8 cellular contexts compared by ENCODE assay signal in the genomic region with DNA sequence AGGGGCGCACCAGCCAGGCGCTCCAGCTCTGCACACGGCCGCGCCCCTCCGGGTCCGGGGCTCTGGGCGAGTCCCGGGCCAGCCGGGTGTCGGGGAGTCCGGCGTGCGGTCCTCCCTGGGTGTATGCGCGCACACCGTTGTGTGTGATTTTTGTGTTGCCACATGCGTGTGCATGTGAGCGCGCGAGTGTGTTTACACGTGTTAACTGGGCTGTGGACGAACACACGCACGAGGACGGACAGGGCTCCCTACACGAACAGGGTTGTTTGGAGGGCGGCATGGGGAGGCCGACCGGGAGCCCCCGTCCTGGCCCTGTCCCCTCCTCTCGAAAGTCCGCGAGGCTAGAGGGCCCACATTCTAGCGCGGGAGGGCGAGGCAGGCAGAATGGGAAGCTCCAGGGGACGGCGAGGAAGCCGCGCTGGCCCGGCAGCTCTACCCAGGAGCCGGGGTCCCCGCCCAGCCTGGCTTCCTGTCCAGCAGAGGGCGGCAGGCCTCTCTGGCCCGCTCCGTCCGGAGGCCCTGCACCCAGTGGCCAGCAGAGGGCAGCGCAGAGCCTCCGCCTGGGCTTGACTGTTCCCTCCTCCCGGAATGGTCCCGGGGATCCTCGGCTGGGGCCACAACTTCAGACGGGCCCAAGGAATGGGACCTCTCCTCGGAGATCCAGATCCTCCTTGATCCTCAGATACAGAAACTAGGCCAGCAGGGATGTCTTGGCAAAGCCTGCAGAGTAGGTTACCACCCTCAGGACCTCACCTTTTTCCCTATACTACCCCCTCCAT. TPM values are rescaled to one million over a fixed set of nuclear protein-coding genes. Genes with fewer than 3 reads are reported as not detected.
A peak's percentile ranks its signal among the peaks of the same experiment; 100 is the strongest.
DNase-seq lines count a peak whose midpoint lies in the region; ATAC-seq and TF ChIP-seq lines count a peak whose summit lies in the region.

No MANE protein-coding gene starts in this region.

- no peak overlapping the region for H3K27ac ChIP-seq in ACC112 (ENCODE audit: low read depth, low read length)
- no peak overlapping the region for H3K27ac ChIP-seq in esophagus (ENCODE audit: low read depth in 2 of 2, low read length in 1 of 2)
- H3K27ac ChIP-seq in mucosa of rectum (ENCODE audit: low read depth in 2 of 2, low read length in 2 of 2) = no peak overlapping the region

- H3K4me1 ChIP-seq in ACC112 (ENCODE audit: control insufficient read depth, insufficient read depth, low read length, unreplicated experiment) (no peaks in the 10 kb centered on the region), esophagus (ENCODE audit: control insufficient read depth in 2 of 2, insufficient read depth in 2 of 2, low read length in 1 of 2) (peaks cover 3 to 4% of the 10 kb centered on the region in 2 donors), mucosa of rectum (ENCODE audit: control insufficient read depth in 2 of 2, insufficient read depth in 2 of 2, low read length in 2 of 2) (peaks cover 8 to 15% of the 10 kb centered on the region in 2 donors)

- no peak overlapping the region for H2AFZ ChIP-seq in ACC112 (ENCODE audit: low read length, unreplicated experiment)

- no peaks in the 10 kb centered on the region for H3K36me3 ChIP-seq in ACC112 (ENCODE audit: insufficient read depth, low read length)
- no peaks in the 10 kb centered on the region for H3K36me3 ChIP-seq in esophagus (ENCODE audit: control insufficient read depth in 2 of 2, insufficient read depth in 2 of 2, low read length in 1 of 2)
- H3K36me3 ChIP-seq in mucosa of rectum (ENCODE audit: control insufficient read depth in 2 of 2, insufficient read depth in 2 of 2, low read length in 2 of 2) = no peaks in the 10 kb centered on the region

- H3K27me3 ChIP-seq in ACC112 (ENCODE audit: insufficient read depth, low read length) = peaks cover 82% of the 10 kb centered on the region
- H3K27me3 ChIP-seq in esophagus (ENCODE audit: control insufficient read depth in 1 of 2, insufficient read depth in 2 of 2, low read length in 2 of 2) = peaks cover 0 to 12% of the 10 kb centered on the region in 2 donors
- H3K27me3 ChIP-seq in mucosa of rectum (ENCODE audit: control insufficient read depth in 2 of 2, insufficient read depth in 2 of 2, low read length in 2 of 2) = peaks cover 30 to 45% of the 10 kb centered on the region in 2 donors

- H3K79me2 ChIP-seq in ACC112 (ENCODE audit: control insufficient read depth, insufficient read depth, low read length, unreplicated experiment) = no peaks in the 10 kb centered on the region

- H3K9me3 ChIP-seq in esophagus (ENCODE audit: control insufficient read depth in 2 of 2, insufficient read depth in 1 of 2, low read depth in 1 of 2, low read length in 1 of 2) (no peaks in the 10 kb centered on the region), mucosa of rectum (ENCODE audit: control insufficient read depth in 2 of 2, low read length in 2 of 2) (no peaks in the 10 kb centered on the region)

- WGBS in esophagus, 2 donors = 0 to 1% methylated on average over 51 to 55 of the region's 55 CpGs

- no peak for TF ChIP-seq POLR2A in GM18505 (IDR thresholded peaks at IDR 0.05; ENCODE audit: borderline replicate concordance, extremely low read depth, insufficient read depth, insufficient read length)

- H3K4me3 ChIP-seq in ACC112 (ENCODE audit: low read depth, low read length) (peak overlapping the region; percentile 71), esophagus (ENCODE audit: low read depth in 1 of 2, low read length in 2 of 2) (peak overlapping the region; percentile 32 to 47), mucosa of rectum (ENCODE audit: low read length in 2 of 2) (peak overlapping the region; percentile 63)

- H3K9ac ChIP-seq in mucosa of rectum (ENCODE audit: low read depth in 1 of 2, low read length in 2 of 2) = no peak overlapping the region

- peak; percentile 72 for ATAC-seq in GM18505 (IDR thresholded peaks at IDR 0.05; ENCODE audit: unreplicated experiment)
- peak; percentile 70 for ATAC-seq in HG03442 (IDR thresholded peaks at IDR 0.05; ENCODE audit: unreplicated experiment)

- DNase-seq in NOMO-1 treated with dmso at 0.1 percent for 144 hours (lab: John Stamatoyannopoulos, UW; ENCODE audit: unreplicated experiment) = peak; percentile 23
- DNase-seq in activated T-cell treated with anti-CD3 and anti-CD28 coated beads for 4 hours = peak; percentile 29
- peak; percentile 2 to 4 for DNase-seq in stimulated activated CD8-positive, alpha-beta memory T cell treated with anti-CD3 and anti-CD28 coated beads, Interleukin-4, amount 100 ng/mL, for 4 hours (ENCODE audit: low read depth in 2 of 2, low spot score in 1 of 2)

RNA-seq across cellular contexts. Expression of gene LINGO1, which starts 0.6 kb away (rescaled TPM):
- polyA plus RNA-seq in esophagus = under 1 TPM; 0.08 to 0.25 TPM
